ENCODE assay signal across 1 cellular context in the genomic region with DNA sequence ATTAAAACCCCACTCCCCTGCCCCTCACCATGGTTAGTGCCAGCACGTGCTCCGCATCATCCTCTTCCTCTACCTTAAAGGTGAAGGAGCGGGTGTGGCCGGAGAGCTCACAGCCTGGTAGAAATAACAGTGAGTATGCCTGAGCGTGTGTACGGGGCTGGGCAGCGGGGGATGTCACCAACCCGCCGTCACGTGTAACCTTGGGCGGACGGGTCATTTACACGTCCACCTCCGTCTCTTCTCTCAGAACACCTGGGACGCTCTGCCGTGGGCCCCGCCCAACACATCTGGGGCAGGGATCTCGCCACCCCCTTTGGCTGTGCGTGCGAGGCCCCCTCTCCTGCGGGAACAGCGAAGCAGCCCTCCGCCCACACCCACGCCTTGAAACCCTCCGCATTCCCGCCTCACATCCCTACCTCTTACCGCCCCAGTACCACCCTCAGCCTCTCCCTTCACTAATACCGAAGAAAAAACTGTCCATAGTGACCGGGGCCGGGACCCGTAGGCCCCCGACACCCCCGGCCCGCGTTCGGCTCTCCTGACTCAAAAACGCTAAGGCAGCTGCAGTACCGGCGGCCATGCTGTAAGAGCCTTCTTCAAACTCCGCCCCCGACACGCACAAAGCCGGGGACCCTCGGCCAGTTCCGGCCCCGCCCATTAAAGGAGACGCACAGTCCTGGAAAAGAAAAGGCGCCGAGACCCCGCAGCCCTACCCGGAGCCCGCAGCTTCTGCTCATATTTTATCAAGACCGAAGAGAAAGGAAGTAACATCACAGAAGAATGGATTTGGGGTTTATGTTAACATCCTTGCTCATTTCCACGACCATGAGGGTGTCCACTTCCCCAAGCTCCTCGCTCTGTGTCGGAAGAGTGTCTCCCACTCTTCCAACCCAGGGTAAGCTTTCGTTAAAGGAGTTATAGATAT.
A peak's percentile ranks its signal among the peaks of the same experiment; 100 is the strongest.
TF ChIP-seq lines count a peak whose summit lies in the region.

A gene with protein sequence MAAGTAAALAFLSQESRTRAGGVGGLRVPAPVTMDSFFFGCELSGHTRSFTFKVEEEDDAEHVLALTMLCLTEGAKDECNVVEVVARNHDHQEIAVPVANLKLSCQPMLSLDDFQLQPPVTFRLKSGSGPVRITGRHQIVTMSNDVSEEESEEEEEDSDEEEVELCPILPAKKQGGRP (minus strand): TSS at position 636 of the 925 bp plus-strand sequence. CDS start 56 bp downstream, at position 580.

TF ChIP-seq in HEK293, 187 proteins besides CTCF, POLR2A, EP300 and RAD21 (continued from another document and continues in another):
- TF ChIP-seq GLI4 (tag by site-specific recombination; IDR thresholded peaks at IDR 0.05) (peak; percentile 40; the same call in 1 of the 2 replicates), ZNF302 (tag by site-specific recombination; IDR thresholded peaks at IDR 0.05; ENCODE audit: low read depth) (no peak), ZNF843 (tag by site-specific recombination; IDR thresholded peaks at IDR 0.05) (no peak; the same call in 1 of the 2 replicates), ZNF501 (tag by site-specific recombination; IDR thresholded peaks at IDR 0.05) (peak; percentile 86), BCL11B (tag by site-specific recombination; IDR thresholded peaks at IDR 0.05; ENCODE audit: low read depth) (0 out of 2 replicates have a peak, but pooled peaks have one; percentile 9), ZNF747 (tag by site-specific recombination; IDR thresholded peaks at IDR 0.05) (no peak), ZNF701 (tag by site-specific recombination; IDR thresholded peaks at IDR 0.05) (no peak), PRDM1 (tag by site-specific recombination; IDR thresholded peaks at IDR 0.05) (no peak), ZNF530 (tag by site-specific recombination; IDR thresholded peaks at IDR 0.05; ENCODE audit: low read depth) (no peak), ZFP69B (tag by site-specific recombination; IDR thresholded peaks at IDR 0.05) (peak; percentile 10; the same call in 1 of the 2 replicates), ZNF404 (tag by site-specific recombination; IDR thresholded peaks at IDR 0.05) (no peak), SP3 (tag by site-specific recombination; IDR thresholded peaks at IDR 0.05) (peak; percentile 96), ZNF585B (tag by site-specific recombination; IDR thresholded peaks at IDR 0.05) (no peak), ZNF560 (tag by site-specific recombination; IDR thresholded peaks at IDR 0.05; ENCODE audit: borderline replicate concordance) (no peak), ZNF132 (tag by site-specific recombination; IDR thresholded peaks at IDR 0.05; ENCODE audit: borderline replicate concordance) (no peak), ZNF354C (tag by site-specific recombination; IDR thresholded peaks at IDR 0.05; ENCODE audit: borderline replicate concordance, low read depth) (no peak), GLI2 (tag by site-specific recombination; IDR thresholded peaks at IDR 0.05; ENCODE audit: borderline replicate concordance, low read depth) (no peak), ZNF239 (tag by site-specific recombination; IDR thresholded peaks at IDR 0.05) (no peak), ZNF394 (tag by site-specific recombination; IDR thresholded peaks at IDR 0.05; ENCODE audit: borderline replicate concordance) (no peak; the same call in none of the 2 replicates), ZNF423 (tag by site-specific recombination; IDR thresholded peaks at IDR 0.05) (no peak), GLIS1 (tag by site-specific recombination; IDR thresholded peaks at IDR 0.05) (0 out of 2 replicates have a peak, but pooled peaks have one; percentile 14), ZNF658 (tag by site-specific recombination; IDR thresholded peaks at IDR 0.05) (no peak), BCL11A (tag by site-specific recombination; IDR thresholded peaks at IDR 0.05; ENCODE audit: low read depth) (no peak), KLF1 (tag by site-specific recombination; IDR thresholded peaks at IDR 0.05) (peak; percentile 89), ZNF121 (tag by site-specific recombination; IDR thresholded peaks at IDR 0.05) (no peak), MZF1 (tag by site-specific recombination; IDR thresholded peaks at IDR 0.05; ENCODE audit: borderline replicate concordance) (peak; percentile 7; the same call in 1 of the 2 replicates), ZNF670 (tag by site-specific recombination; IDR thresholded peaks at IDR 0.05; ENCODE audit: low read depth) (no peak), ZNF2 (tag by site-specific recombination; IDR thresholded peaks at IDR 0.05) (peak; percentile 85; the same call in 1 of the 2 replicates), ZFP41 (tag by site-specific recombination; IDR thresholded peaks at IDR 0.05; ENCODE audit: borderline replicate concordance) (no peak), HOXC10 (CRISPR knock-in tag; IDR thresholded peaks at IDR 0.05) (no peak), ZNF175 (tag by site-specific recombination; IDR thresholded peaks at IDR 0.05) (no peak), ZNF514 (tag by site-specific recombination; IDR thresholded peaks at IDR 0.05) (no peak), ZBTB20 (tag by site-specific recombination; IDR thresholded peaks at IDR 0.05) (peak; percentile 45; the same call in 1 of the 2 replicates), ZNF624 (tag by site-specific recombination; IDR thresholded peaks at IDR 0.05) (no peak)
- TF ChIP-seq, protein P1, sequence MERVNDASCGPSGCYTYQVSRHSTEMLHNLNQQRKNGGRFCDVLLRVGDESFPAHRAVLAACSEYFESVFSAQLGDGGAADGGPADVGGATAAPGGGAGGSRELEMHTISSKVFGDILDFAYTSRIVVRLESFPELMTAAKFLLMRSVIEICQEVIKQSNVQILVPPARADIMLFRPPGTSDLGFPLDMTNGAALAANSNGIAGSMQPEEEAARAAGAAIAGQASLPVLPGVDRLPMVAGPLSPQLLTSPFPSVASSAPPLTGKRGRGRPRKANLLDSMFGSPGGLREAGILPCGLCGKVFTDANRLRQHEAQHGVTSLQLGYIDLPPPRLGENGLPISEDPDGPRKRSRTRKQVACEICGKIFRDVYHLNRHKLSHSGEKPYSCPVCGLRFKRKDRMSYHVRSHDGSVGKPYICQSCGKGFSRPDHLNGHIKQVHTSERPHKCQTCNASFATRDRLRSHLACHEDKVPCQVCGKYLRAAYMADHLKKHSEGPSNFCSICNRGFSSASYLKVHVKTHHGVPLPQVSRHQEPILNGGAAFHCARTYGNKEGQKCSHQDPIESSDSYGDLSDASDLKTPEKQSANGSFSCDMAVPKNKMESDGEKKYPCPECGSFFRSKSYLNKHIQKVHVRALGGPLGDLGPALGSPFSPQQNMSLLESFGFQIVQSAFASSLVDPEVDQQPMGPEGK (tag by site-specific recombination; IDR thresholded peaks at IDR 0.05): peak; percentile 92; the same call in 1 of the 2 replicates
- TF ChIP-seq, protein P2, sequence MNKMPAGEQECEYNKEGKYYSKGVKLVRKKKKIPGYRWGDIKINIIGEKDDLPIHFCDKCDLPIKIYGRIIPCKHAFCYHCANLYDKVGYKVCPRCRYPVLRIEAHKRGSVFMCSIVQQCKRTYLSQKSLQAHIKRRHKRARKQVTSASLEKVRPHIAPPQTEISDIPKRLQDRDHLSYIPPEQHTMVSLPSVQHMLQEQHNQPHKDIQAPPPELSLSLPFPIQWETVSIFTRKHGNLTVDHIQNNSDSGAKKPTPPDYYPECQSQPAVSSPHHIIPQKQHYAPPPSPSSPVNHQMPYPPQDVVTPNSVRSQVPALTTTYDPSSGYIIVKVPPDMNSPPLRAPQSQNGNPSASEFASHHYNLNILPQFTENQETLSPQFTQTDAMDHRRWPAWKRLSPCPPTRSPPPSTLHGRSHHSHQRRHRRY (tag by site-specific recombination; IDR thresholded peaks at IDR 0.05): no peak
- TF ChIP-seq, protein P3, sequence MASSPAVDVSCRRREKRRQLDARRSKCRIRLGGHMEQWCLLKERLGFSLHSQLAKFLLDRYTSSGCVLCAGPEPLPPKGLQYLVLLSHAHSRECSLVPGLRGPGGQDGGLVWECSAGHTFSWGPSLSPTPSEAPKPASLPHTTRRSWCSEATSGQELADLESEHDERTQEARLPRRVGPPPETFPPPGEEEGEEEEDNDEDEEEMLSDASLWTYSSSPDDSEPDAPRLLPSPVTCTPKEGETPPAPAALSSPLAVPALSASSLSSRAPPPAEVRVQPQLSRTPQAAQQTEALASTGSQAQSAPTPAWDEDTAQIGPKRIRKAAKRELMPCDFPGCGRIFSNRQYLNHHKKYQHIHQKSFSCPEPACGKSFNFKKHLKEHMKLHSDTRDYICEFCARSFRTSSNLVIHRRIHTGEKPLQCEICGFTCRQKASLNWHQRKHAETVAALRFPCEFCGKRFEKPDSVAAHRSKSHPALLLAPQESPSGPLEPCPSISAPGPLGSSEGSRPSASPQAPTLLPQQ (tag by site-specific recombination; IDR thresholded peaks at IDR 0.05): peak; percentile 70
- TF ChIP-seq, protein P4, sequence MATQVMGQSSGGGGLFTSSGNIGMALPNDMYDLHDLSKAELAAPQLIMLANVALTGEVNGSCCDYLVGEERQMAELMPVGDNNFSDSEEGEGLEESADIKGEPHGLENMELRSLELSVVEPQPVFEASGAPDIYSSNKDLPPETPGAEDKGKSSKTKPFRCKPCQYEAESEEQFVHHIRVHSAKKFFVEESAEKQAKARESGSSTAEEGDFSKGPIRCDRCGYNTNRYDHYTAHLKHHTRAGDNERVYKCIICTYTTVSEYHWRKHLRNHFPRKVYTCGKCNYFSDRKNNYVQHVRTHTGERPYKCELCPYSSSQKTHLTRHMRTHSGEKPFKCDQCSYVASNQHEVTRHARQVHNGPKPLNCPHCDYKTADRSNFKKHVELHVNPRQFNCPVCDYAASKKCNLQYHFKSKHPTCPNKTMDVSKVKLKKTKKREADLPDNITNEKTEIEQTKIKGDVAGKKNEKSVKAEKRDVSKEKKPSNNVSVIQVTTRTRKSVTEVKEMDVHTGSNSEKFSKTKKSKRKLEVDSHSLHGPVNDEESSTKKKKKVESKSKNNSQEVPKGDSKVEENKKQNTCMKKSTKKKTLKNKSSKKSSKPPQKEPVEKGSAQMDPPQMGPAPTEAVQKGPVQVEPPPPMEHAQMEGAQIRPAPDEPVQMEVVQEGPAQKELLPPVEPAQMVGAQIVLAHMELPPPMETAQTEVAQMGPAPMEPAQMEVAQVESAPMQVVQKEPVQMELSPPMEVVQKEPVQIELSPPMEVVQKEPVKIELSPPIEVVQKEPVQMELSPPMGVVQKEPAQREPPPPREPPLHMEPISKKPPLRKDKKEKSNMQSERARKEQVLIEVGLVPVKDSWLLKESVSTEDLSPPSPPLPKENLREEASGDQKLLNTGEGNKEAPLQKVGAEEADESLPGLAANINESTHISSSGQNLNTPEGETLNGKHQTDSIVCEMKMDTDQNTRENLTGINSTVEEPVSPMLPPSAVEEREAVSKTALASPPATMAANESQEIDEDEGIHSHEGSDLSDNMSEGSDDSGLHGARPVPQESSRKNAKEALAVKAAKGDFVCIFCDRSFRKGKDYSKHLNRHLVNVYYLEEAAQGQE (tag by site-specific recombination; IDR thresholded peaks at IDR 0.05): no peak; the same call in none of the 2 replicates
- TF ChIP-seq, protein P5, sequence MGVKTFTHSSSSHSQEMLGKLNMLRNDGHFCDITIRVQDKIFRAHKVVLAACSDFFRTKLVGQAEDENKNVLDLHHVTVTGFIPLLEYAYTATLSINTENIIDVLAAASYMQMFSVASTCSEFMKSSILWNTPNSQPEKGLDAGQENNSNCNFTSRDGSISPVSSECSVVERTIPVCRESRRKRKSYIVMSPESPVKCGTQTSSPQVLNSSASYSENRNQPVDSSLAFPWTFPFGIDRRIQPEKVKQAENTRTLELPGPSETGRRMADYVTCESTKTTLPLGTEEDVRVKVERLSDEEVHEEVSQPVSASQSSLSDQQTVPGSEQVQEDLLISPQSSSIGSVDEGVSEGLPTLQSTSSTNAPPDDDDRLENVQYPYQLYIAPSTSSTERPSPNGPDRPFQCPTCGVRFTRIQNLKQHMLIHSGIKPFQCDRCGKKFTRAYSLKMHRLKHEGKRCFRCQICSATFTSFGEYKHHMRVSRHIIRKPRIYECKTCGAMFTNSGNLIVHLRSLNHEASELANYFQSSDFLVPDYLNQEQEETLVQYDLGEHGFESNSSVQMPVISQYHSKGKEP (tag by site-specific recombination; IDR thresholded peaks at IDR 0.05): peak; percentile 12; the same call in 1 of the 2 replicates
- TF ChIP-seq, protein P6, sequence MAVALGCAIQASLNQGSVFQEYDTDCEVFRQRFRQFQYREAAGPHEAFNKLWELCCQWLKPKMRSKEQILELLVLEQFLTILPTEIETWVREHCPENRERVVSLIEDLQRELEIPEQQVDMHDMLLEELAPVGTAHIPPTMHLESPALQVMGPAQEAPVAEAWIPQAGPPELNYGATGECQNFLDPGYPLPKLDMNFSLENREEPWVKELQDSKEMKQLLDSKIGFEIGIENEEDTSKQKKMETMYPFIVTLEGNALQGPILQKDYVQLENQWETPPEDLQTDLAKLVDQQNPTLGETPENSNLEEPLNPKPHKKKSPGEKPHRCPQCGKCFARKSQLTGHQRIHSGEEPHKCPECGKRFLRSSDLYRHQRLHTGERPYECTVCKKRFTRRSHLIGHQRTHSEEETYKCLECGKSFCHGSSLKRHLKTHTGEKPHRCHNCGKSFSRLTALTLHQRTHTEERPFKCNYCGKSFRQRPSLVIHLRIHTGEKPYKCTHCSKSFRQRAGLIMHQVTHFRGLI (tag by site-specific recombination; IDR thresholded peaks at IDR 0.05): peak; percentile 44; the same call in 1 of the 2 replicates
- TF ChIP-seq, protein P7, sequence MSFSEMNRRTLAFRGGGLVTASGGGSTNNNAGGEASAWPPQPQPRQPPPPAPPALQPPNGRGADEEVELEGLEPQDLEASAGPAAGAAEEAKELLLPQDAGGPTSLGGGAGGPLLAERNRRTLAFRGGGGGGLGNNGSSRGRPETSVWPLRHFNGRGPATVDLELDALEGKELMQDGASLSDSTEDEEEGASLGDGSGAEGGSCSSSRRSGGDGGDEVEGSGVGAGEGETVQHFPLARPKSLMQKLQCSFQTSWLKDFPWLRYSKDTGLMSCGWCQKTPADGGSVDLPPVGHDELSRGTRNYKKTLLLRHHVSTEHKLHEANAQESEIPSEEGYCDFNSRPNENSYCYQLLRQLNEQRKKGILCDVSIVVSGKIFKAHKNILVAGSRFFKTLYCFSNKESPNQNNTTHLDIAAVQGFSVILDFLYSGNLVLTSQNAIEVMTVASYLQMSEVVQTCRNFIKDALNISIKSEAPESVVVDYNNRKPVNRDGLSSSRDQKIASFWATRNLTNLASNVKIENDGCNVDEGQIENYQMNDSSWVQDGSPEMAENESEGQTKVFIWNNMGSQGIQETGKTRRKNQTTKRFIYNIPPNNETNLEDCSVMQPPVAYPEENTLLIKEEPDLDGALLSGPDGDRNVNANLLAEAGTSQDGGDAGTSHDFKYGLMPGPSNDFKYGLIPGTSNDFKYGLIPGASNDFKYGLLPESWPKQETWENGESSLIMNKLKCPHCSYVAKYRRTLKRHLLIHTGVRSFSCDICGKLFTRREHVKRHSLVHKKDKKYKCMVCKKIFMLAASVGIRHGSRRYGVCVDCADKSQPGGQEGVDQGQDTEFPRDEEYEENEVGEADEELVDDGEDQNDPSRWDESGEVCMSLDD (tag by site-specific recombination; IDR thresholded peaks at IDR 0.05): no peak
